ENCODE assay signal across 15 cellular contexts in the genomic region with DNA sequence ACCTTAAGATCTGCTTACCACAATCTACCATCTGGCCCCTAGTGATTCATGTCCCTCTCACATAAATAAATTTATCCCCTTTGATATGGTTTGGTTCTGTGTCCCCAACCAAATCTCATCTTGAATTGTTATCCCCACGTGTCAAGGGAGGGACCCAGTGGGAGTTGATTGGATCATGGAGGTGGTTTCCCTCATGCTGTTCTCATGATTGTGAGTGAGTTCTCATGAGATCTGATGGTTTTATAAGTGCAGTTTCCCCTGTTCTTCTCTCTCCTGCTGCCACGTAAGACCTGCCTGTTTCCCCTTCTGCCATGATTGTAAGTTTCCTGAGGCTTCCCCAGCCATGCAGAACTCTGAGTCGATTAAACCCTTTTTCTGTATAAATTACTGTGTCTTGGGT.
DNase-seq lines count a peak whose midpoint lies in the region; ATAC-seq lines count a peak whose summit lies in the region.
"Had no signal": no experiment of that assay in that cellular context is flagged by ENCODE, and none has a peak within 500 bp of the region (broad histone marks: within the 10 kb centered on the region; RNA-seq: fewer than 3 reads in every experiment).

No MANE protein-coding gene starts in this region.

- no peak overlapping the region for H3K27ac Mint-ChIP-seq in stimulated activated naive CD8-positive, alpha-beta T cell treated with anti-CD3 and anti-CD28 coated beads, Interleukin-15, amount 100 ng/mL, for 72 hours

- no peaks in the 10 kb centered on the region for H3K9me3 ChIP-seq in effector memory CD4-positive, alpha-beta T cell (ENCODE audit: control insufficient read depth, low read length)

- peak overlapping the region; percentile 47 to 60 for H3K4me3 Mint-ChIP-seq in stimulated activated naive CD8-positive, alpha-beta T cell treated with anti-CD3 and anti-CD28 coated beads, Interleukin-15, amount 100 ng/mL, for 72 hours

- H3K36me3 ChIP-seq in effector memory CD4-positive, alpha-beta T cell (ENCODE audit: control insufficient read depth, insufficient read depth, low read length), result no peaks in the 10 kb centered on the region

- H3K4me1 Mint-ChIP-seq in stimulated activated naive CD8-positive, alpha-beta T cell treated with anti-CD3 and anti-CD28 coated beads, Interleukin-15, amount 100 ng/mL, for 72 hours, result peaks cover 61% of the 10 kb centered on the region

- no peaks in the 10 kb centered on the region for H3K27me3 Mint-ChIP-seq in stimulated activated naive CD8-positive, alpha-beta T cell treated with anti-CD3 and anti-CD28 coated beads, Interleukin-15, amount 100 ng/mL, for 72 hours

- no peaks in the 10 kb centered on the region for H3K9me3 Mint-ChIP-seq in stimulated activated naive CD8-positive, alpha-beta T cell treated with anti-CD3 and anti-CD28 coated beads, Interleukin-15, amount 100 ng/mL, for 72 hours

- H3K4me3 ChIP-seq in effector memory CD4-positive, alpha-beta T cell (ENCODE audit: insufficient read depth, low read depth, low read length, poor library complexity, severe bottlenecking), result no peak overlapping the region

- H3K4me1 ChIP-seq in effector memory CD4-positive, alpha-beta T cell (ENCODE audit: control insufficient read depth, insufficient read depth, low read length, poor library complexity, severe bottlenecking), result peaks cover 51% of the 10 kb centered on the region

- peak; percentile 39 for DNase-seq in stimulated activated CD4-positive, alpha-beta T cell treated with anti-CD3 and anti-CD28 coated beads, Interleukin-4, amount 100 ng/mL, for 24 hours
- DNase-seq in stimulated activated CD4-positive, alpha-beta T cell treated with anti-CD3 and anti-CD28 coated beads, Interleukin-4, amount 100 ng/mL, for 1 hour, result no peak
- DNase-seq in T-helper 22 cell (ENCODE audit: low read depth) (peak; percentile 5), NCI-H1048 (lab: John Stamatoyannopoulos, UW) (no peak), OCI-M2 (lab: John Stamatoyannopoulos, UW; ENCODE audit: unreplicated experiment) (no peak)
- DNase-seq in effector memory CD4-positive, alpha-beta T cell, result no peak
- no peak for DNase-seq in stimulated activated naive CD8-positive, alpha-beta T cell treated with anti-CD3 and anti-CD28 coated beads, Interleukin-15, amount 100 ng/mL, for 72 hours
- DNase-seq: left cardiac atrium, NCI-H2081, NCI-H524 treated with DMSO at 0.1 percent for 48 hours, occipital lobe, SHP77 treated with DMSO at 0.1 percent for 48 hours, T1000 had no signal

- no peaks in the 10 kb centered on the region for H3K27me3 ChIP-seq in effector memory CD4-positive, alpha-beta T cell (replicated peaks; ENCODE audit: control insufficient read depth, insufficient read depth, low read length, poor library complexity, severe bottlenecking)

- peak overlapping the region; percentile 58 for H3K27ac ChIP-seq in effector memory CD4-positive, alpha-beta T cell (ENCODE audit: insufficient read depth, low read length, poor library complexity, severe bottlenecking)
- H3K27ac ChIP-seq: HL-60 had no signal

- ATAC-seq in stimulated activated naive CD8-positive, alpha-beta T cell treated with anti-CD3 and anti-CD28 coated beads, Interleukin-15, amount 100 ng/mL, for 72 hours, result no peak
- ATAC-seq in GM19467 (IDR thresholded peaks at IDR 0.05; ENCODE audit: unreplicated experiment), result no peak
- ATAC-seq: left cardiac atrium had no signal

Comparison
In these comparisons a context has a peak if more than half of its experiments do, and no peak if none do; other contexts are left out.
1. DNase-seq: peak in stimulated activated CD4-positive, alpha-beta T cell treated with anti-CD3 and anti-CD28 coated beads, Interleukin-4, amount 100 ng/mL, for 24 hours (single experiment) and T-helper 22 cell (single experiment); none in stimulated activated CD4-positive, alpha-beta T cell treated with anti-CD3 and anti-CD28 coated beads, Interleukin-4, amount 100 ng/mL, for 1 hour (single experiment), effector memory CD4-positive, alpha-beta T cell (0 of 3), stimulated activated naive CD8-positive, alpha-beta T cell treated with anti-CD3 and anti-CD28 coated beads, Interleukin-15, amount 100 ng/mL, for 72 hours (0 of 2), NCI-H1048 (single experiment) and OCI-M2 (single experiment).